1 cellular context compared by ENCODE assay signal in genomic region chr2:47024046-47024445, GRCh38.
TF ChIP-seq lines count a peak whose summit lies in the region.

No MANE protein-coding gene starts in this region.

TF ChIP-seq in HepG2, 621 proteins besides CTCF, POLR2A, EP300 and RAD21:
- TF ChIP-seq ZNF557 (CRISPR knock-in tag; IDR thresholded peaks at IDR 0.05) (no peak), ATRX (CRISPR knock-in tag; IDR thresholded peaks at IDR 0.05; ENCODE audit: borderline replicate concordance) (no peak), GLMP (CRISPR knock-in tag; IDR thresholded peaks at IDR 0.05; ENCODE audit: borderline replicate concordance) (no peak)
